ENCODE assay signal across 16 cellular contexts in genomic region chr2:44137048-44137447, GRCh38.
"Had no signal": no experiment of that assay in that cellular context is flagged by ENCODE, and none has a peak within 500 bp of the region (broad histone marks: within the 10 kb centered on the region; RNA-seq: fewer than 3 reads in every experiment).

No MANE protein-coding gene starts in this region.

- H3K27me3 ChIP-seq: brain microvascular endothelial cell, foreskin keratinocyte, pancreas, spleen, testis had no signal

- H3K9me3 ChIP-seq: lower lobe of right lung, pancreas, spleen, stomach, testis had no signal

- H3K4me1 ChIP-seq: lower lobe of right lung, pancreas, spleen, stomach, testis had no signal

- H3K36me3 ChIP-seq: brain microvascular endothelial cell, lower lobe of right lung, pancreas, spleen, stomach had no signal

- H3K4me3 ChIP-seq: lower lobe of right lung, pancreas, spleen, stomach, testis had no signal

- ATAC-seq: activated CD4-positive, CD25-positive, alpha-beta regulatory T cell treated with anti-CD3 and anti-CD28 coated beads, Interleukin-2, amount 50 U/mL, for 24 hours; lower lobe of right lung; pancreas; sciatic nerve had no signal

- H3K27ac ChIP-seq: brain microvascular endothelial cell, foreskin keratinocyte, lower lobe of right lung, pancreas, spleen, stomach, testis had no signal

- FAIRE-seq: pancreas had no signal

- DNase-seq: activated CD4-positive, alpha-beta T cell treated with anti-CD3 and anti-CD28 coated beads, Interleukin-2, amount 50 U/mL, for 1 hour; activated CD8-positive, alpha-beta memory T cell treated with anti-CD3 and anti-CD28 coated beads for 24 hours; activated naive CD8-positive, alpha-beta T cell treated with anti-CD3 and anti-CD28 coated beads, Interleukin-2, amount 10 ng/mL, durations not matched to agents 7 days and 5 days; brain microvascular endothelial cell; effector CD8-positive, alpha-beta T cell; foreskin keratinocyte; glutamatergic neuron; hypothalamus; left cardiac atrium; lower lobe of right lung; pancreas; spleen; stomach; testis had no signal
